1 cellular context compared by ENCODE assay signal in the genomic region with DNA sequence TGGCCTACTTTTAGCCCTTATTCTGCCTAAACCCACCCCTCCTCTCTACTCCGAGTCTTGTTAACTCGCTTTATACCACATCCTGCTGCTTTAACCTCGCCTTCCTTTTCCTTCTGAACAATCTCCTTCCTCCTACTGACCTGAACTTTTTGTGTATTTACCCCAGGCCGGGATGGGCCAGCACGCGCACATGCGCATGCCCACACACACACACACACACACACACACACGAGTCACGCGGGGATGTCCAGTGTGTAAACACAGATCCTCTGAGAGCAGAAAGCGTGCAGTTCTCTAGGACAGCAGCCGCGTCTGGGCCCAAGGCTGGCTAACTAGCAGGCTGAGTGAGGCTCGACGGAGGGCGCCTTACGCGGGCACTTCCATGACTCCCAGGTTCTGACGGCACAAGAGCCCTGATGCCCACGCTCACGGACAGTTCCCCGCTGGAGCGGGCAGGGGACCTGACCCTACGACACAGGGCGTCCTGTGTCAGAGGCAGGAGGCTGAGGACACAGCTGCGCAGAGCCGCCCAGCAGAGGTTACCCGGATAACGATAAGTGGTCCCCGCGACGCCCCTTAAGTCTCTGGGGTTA.
TF ChIP-seq lines count a peak whose summit lies in the region.

No MANE protein-coding gene starts in this region.

TF ChIP-seq in GM23338, 12 proteins besides CTCF, POLR2A, EP300 and RAD21 (continued from another document):
- TF ChIP-seq, protein P1, sequence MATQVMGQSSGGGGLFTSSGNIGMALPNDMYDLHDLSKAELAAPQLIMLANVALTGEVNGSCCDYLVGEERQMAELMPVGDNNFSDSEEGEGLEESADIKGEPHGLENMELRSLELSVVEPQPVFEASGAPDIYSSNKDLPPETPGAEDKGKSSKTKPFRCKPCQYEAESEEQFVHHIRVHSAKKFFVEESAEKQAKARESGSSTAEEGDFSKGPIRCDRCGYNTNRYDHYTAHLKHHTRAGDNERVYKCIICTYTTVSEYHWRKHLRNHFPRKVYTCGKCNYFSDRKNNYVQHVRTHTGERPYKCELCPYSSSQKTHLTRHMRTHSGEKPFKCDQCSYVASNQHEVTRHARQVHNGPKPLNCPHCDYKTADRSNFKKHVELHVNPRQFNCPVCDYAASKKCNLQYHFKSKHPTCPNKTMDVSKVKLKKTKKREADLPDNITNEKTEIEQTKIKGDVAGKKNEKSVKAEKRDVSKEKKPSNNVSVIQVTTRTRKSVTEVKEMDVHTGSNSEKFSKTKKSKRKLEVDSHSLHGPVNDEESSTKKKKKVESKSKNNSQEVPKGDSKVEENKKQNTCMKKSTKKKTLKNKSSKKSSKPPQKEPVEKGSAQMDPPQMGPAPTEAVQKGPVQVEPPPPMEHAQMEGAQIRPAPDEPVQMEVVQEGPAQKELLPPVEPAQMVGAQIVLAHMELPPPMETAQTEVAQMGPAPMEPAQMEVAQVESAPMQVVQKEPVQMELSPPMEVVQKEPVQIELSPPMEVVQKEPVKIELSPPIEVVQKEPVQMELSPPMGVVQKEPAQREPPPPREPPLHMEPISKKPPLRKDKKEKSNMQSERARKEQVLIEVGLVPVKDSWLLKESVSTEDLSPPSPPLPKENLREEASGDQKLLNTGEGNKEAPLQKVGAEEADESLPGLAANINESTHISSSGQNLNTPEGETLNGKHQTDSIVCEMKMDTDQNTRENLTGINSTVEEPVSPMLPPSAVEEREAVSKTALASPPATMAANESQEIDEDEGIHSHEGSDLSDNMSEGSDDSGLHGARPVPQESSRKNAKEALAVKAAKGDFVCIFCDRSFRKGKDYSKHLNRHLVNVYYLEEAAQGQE (IDR thresholded peaks at IDR 0.05; ENCODE audit: unreplicated experiment), result no peak
- TF ChIP-seq, protein P2, sequence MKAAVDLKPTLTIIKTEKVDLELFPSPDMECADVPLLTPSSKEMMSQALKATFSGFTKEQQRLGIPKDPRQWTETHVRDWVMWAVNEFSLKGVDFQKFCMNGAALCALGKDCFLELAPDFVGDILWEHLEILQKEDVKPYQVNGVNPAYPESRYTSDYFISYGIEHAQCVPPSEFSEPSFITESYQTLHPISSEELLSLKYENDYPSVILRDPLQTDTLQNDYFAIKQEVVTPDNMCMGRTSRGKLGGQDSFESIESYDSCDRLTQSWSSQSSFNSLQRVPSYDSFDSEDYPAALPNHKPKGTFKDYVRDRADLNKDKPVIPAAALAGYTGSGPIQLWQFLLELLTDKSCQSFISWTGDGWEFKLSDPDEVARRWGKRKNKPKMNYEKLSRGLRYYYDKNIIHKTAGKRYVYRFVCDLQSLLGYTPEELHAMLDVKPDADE (IDR thresholded peaks at IDR 0.05), result no peak
- TF ChIP-seq POLR2AphosphoS5 (IDR thresholded peaks at IDR 0.05; ENCODE audit: low read depth), result no peak
